Comparison of ENCODE assay signal across 31 cellular contexts in the genomic region with DNA sequence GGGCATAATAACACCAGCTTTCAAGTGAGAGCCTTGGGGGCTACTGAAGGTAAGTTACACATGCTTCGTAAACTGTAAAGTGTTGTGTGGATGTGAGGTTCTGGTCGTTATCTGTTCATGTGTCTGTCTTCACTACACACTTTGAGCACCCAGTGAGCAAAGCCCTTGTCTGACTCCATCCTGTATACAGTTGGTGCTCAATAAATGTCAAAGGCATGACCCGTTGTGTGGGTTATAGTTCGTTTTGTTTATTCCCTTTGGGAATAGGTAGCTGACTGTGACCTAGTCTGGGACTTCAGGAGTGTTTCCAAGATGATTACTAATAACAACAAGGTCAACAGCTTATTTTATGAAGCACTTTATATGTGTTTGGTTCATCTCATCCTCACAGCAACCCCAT.
"Had no signal": no experiment of that assay in that cellular context is flagged by ENCODE, and none has a peak within 500 bp of the region (broad histone marks: within the 10 kb centered on the region; RNA-seq: fewer than 3 reads in every experiment).

No MANE protein-coding gene starts in this region.

- H3K27me3 ChIP-seq: MG63 had no signal

- H3K4me3 ChIP-seq: MG63 had no signal

- DNase-seq: Kasumi-1, MG63, MM.1S, MV-4-11, NCI-H1092, NCI-H1092 treated with DMSO at 0.1 percent for 48 hours, NCI-H1105, NCI-H1417 treated with DMSO at 0.1 percent for 48 hours, NCI-H1436, NCI-H1436 treated with DMSO at 0.1 percent for 48 hours, NCI-H1694, NCI-H1694 treated with DMSO at 0.1 percent for 48 hours, NCI-H187, NCI-H187 treated with DMSO at 0.1 percent for 48 hours, NCI-H1930, NCI-H2029, NCI-H2029 treated with DMSO at 0.1 percent for 48 hours, NCI-H2081, NCI-H2081 treated with DMSO at 0.1 percent for 48 hours, NCI-H2107, NCI-H2171, NCI-H2171 treated with DMSO at 0.1 percent for 48 hours, NCI-H2227 treated with DMSO at 0.1 percent for 48 hours, NCI-H226, NCI-H345, NCI-H446, NCI-H446 treated with DMSO at 0.1 percent for 48 hours, NCI-H510A, NCI-H510A treated with DMSO at 0.1 percent for 48 hours, NCI-H524, NCI-H524 treated with DMSO at 0.1 percent for 48 hours had no signal

- H3K9me3 ChIP-seq: MG63 had no signal

- H3K36me3 ChIP-seq: MG63 had no signal
